Comparison of ENCODE assay signal across 13 cellular contexts in the genomic region with DNA sequence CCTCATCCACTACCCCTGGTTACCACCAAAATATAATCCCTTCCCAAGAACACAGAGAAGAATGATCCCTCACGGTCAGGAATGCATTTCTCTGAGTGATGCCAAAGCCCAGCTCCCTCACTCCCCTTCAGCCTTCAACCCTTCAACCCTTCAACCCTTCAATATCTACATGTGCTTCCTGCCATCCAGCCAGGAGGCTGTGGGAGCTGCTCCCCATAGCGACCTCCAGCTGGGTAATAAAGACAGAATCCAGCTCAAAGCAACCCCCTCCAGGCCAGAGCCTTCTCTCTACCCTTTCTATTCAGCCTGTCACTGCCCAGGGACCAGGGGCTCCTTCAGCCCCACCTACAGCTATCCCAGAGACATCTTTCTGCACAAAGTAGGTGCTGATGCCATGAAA. TPM values are rescaled to one million over a fixed set of nuclear protein-coding genes. Genes with fewer than 3 reads are reported as not detected.
A peak's percentile ranks its signal among the peaks of the same experiment; 100 is the strongest.
DNase-seq lines count a peak whose midpoint lies in the region; ATAC-seq and TF ChIP-seq lines count a peak whose summit lies in the region.
"Had no signal": no experiment of that assay in that cellular context is flagged by ENCODE, and none has a peak within 500 bp of the region (broad histone marks: within the 10 kb centered on the region; RNA-seq: fewer than 3 reads in every experiment).

No MANE protein-coding gene starts in this region.

- TF ChIP-seq CTCF in heart right ventricle (IDR thresholded peaks at IDR 0.05) (no peak), ascending aorta (IDR thresholded peaks at IDR 0.05) (no peak), tibial artery (IDR thresholded peaks at IDR 0.05) (no peak)

- H3K4me1 Mint-ChIP-seq in naive B cell, result peaks cover 36 to 62% (median 44%) of the 10 kb centered on the region in 3 donors
- peaks cover 30 to 47% of the 10 kb centered on the region in 2 donors for H3K4me1 Mint-ChIP-seq in stimulated activated naive B cell treated with anti-CD40 and anti-IgM and Interleukin-4, amounts not matched to agents 10 μg/mL and 1 μg/mL and 100 μg/mL, for 72 hours

- WGBS in heart right ventricle, 2 donors, result 21 to 25% methylated on average over 2 of the region's 2 CpGs

- H3K27ac ChIP-seq in heart right ventricle (peak overlapping the region in 9 of 10 donors; percentile 31 to 96 (median 83)), ascending aorta (peak overlapping the region; percentile 75 to 85), tibial artery (peak overlapping the region; percentile 78 to 92)
- H3K27ac ChIP-seq: C4-2B had no signal

- H3K9me3 ChIP-seq in heart right ventricle, result no peaks in the 10 kb centered on the region
- H3K9me3 ChIP-seq in ascending aorta, result no peaks in the 10 kb centered on the region
- no peaks in the 10 kb centered on the region for H3K9me3 ChIP-seq in tibial artery

- H3K36me3 ChIP-seq in heart right ventricle (peaks cover 0 to 63% (median 29%) of the 10 kb centered on the region in 9 donors), ascending aorta (peaks cover 30 to 42% of the 10 kb centered on the region in 2 donors), tibial artery (peaks cover 12 to 45% (median 40%) of the 10 kb centered on the region in 3 donors)

- peak overlapping the region in 3 of 8 donors; percentile 15 to 53 (median 35) for H3K4me3 Mint-ChIP-seq in naive B cell
- no peak overlapping the region for H3K4me3 Mint-ChIP-seq in stimulated activated naive B cell treated with anti-CD40 and anti-IgM and Interleukin-4, amounts not matched to agents 10 μg/mL and 1 μg/mL and 100 μg/mL, for 72 hours

- intact Hi-C loops in heart right ventricle (cut with DNase I) (loop anchor here in 2 of 10 donors (2.0 to 10.0 kb wide), 2 partner anchors 49 to 83 kb away; partner anchors contain the start of genes ATG13 (in 1 of the 2) and HARBI1 (in 1 of the 2)), left cardiac atrium (cut with DNase I) (no loop called here), ascending aorta (cut with DNase I) (loop anchor here (5.0 kb wide), 1 partner anchor 50 kb away; no protein-coding TSS in a partner anchor), tibial artery (cut with DNase I; ENCODE audit: low total_unique reads) (no loop called here)

- DNase-seq in heart right ventricle (no peak), left cardiac atrium (no peak), ascending aorta (ENCODE audit: low spot score in 2 of 2) (no peak), naive B cell (no peak), tibial artery (no peak), left lobe of liver (ENCODE audit: low spot score) (no peak), UCSD-AML1 (lab: John Stamatoyannopoulos, UW; ENCODE audit: unreplicated experiment) (no peak)
- DNase-seq in stimulated activated naive B cell treated with anti-CD40 and anti-IgM and Interleukin-4, amounts not matched to agents 10 μg/mL and 1 μg/mL and 100 μg/mL, for 72 hours, result no peak
- DNase-seq: SHP77; stimulated activated CD8-positive, alpha-beta memory T cell treated with anti-CD3 and anti-CD28 coated beads, Interleukin-4, amount 100 ng/mL, for 48 hours had no signal

- H3K9me3 Mint-ChIP-seq in naive B cell, result no peaks in the 10 kb centered on the region
- no peaks in the 10 kb centered on the region for H3K9me3 Mint-ChIP-seq in stimulated activated naive B cell treated with anti-CD40 and anti-IgM and Interleukin-4, amounts not matched to agents 10 μg/mL and 1 μg/mL and 100 μg/mL, for 72 hours

- peak overlapping the region in 4 of 6 donors; percentile 52 to 82 (median 66) for H3K27ac Mint-ChIP-seq in naive B cell
- no peak overlapping the region for H3K27ac Mint-ChIP-seq in stimulated activated naive B cell treated with anti-CD40 and anti-IgM and Interleukin-4, amounts not matched to agents 10 μg/mL and 1 μg/mL and 100 μg/mL, for 72 hours

- H3K27me3 ChIP-seq in heart right ventricle (no peaks in the 10 kb centered on the region), ascending aorta (no peaks in the 10 kb centered on the region), tibial artery (no peaks in the 10 kb centered on the region)

- H3K4me3 ChIP-seq in heart right ventricle (peak overlapping the region in 2 of 10 donors; percentile 10 to 12), ascending aorta (peak overlapping the region in 1 of 2 donors; percentile 30), tibial artery (peak overlapping the region in 1 of 2 donors; percentile 23)

- no peaks in the 10 kb centered on the region for H3K36me3 Mint-ChIP-seq in naive B cell
- H3K36me3 Mint-ChIP-seq in stimulated activated naive B cell treated with anti-CD40 and anti-IgM and Interleukin-4, amounts not matched to agents 10 μg/mL and 1 μg/mL and 100 μg/mL, for 72 hours, result peaks cover 19 to 43% of the 10 kb centered on the region in 2 donors

- peaks cover 28 to 84% (median 74%) of the 10 kb centered on the region in 9 donors for H3K4me1 ChIP-seq in heart right ventricle
- H3K4me1 ChIP-seq in ascending aorta, result peaks cover 35 to 70% of the 10 kb centered on the region in 2 donors
- H3K4me1 ChIP-seq in tibial artery, result peaks cover 13 to 87% (median 79%) of the 10 kb centered on the region in 4 donors

- ATAC-seq in heart right ventricle, result no peak
- no peak for ATAC-seq in left cardiac atrium
- no peak for ATAC-seq in naive B cell (ENCODE audit: low read depth in 2 of 2)
- ATAC-seq in left lobe of liver, result no peak
- no peak for ATAC-seq in stimulated activated naive B cell treated with anti-CD40 and anti-IgM and Interleukin-4, amounts not matched to agents 10 μg/mL and 1 μg/mL and 100 μg/mL, for 72 hours (replicated peaks)

- no peaks in the 10 kb centered on the region for H3K27me3 Mint-ChIP-seq in naive B cell
- H3K27me3 Mint-ChIP-seq in stimulated activated naive B cell treated with anti-CD40 and anti-IgM and Interleukin-4, amounts not matched to agents 10 μg/mL and 1 μg/mL and 100 μg/mL, for 72 hours, result no peaks in the 10 kb centered on the region

RNA-seq across cellular contexts. Expression of gene ARHGAP1, which starts 2.7 kb away (rescaled TPM):
- total RNA-seq in heart right ventricle (100 to 1,000 TPM in 7 of 10 donors, 10 to 100 TPM in 3; 59.0 to 268 (median 140) TPM), left cardiac atrium (100 to 1,000 TPM; 112 to 144 TPM), ascending aorta (104 TPM), left lobe of liver (29.3 TPM)
- polyA plus RNA-seq in heart right ventricle (10 to 100 TPM; 28.4 to 38.7 TPM), naive B cell (ENCODE audit: low read depth in 6 of 6) (10 to 100 TPM; 31.4 to 51.6 (median 34.7) TPM)

RNA-seq across cellular contexts. Expression of gene ZNF408, which starts 3.1 kb away (rescaled TPM):
- 1 to 10 TPM; 5.0 to 8.9 (median 6.7) TPM for total RNA-seq in heart right ventricle
- 1 to 10 TPM; 6.2 to 6.7 TPM for polyA plus RNA-seq in heart right ventricle
- total RNA-seq in left cardiac atrium, result 1 to 10 TPM; 7.4 to 9.3 TPM
- total RNA-seq in ascending aorta, result 9.7 TPM
- polyA plus RNA-seq in naive B cell (ENCODE audit: low read depth in 6 of 6), result 10 to 100 TPM in 5 of 6 donors, 1 to 10 TPM in 1; 6.2 to 13.8 (median 11.3) TPM
- total RNA-seq in left lobe of liver, result 9.4 TPM

RNA-seq across cellular contexts. Expression of gene F2, which starts 21.3 kb away (rescaled TPM):
- total RNA-seq in heart right ventricle (under 1 TPM in 2 of 10 donors, not detected in 8; 0.23 to 0.31 TPM), left cardiac atrium (not detected), ascending aorta (2.6 TPM), left lobe of liver (1,408 TPM)
- polyA plus RNA-seq in heart right ventricle (under 1 TPM; 0.04 to 0.15 TPM), naive B cell (ENCODE audit: low read depth in 6 of 6) (not detected)
- total RNA-seq: lower leg skin, NCI-H460 had no signal

Comparison
In these comparisons a context has a peak if more than half of its experiments do, and no peak if none do; other contexts are left out.
1. RNA of gene F2, which starts 21.3 kb away (total RNA-seq): 1,408 TPM in left lobe of liver (single experiment); 2.6 TPM in ascending aorta (single experiment), not detected in left cardiac atrium and 0.23 to 0.31 TPM in heart right ventricle; every median in the first group is over 100 times any median in the second.
2. Peak in every context shown above with its lines, with median percentiles within 50 percentile points of each other: H3K27ac ChIP-seq.